Comparison of ENCODE assay signal across 18 cellular contexts in the genomic region with DNA sequence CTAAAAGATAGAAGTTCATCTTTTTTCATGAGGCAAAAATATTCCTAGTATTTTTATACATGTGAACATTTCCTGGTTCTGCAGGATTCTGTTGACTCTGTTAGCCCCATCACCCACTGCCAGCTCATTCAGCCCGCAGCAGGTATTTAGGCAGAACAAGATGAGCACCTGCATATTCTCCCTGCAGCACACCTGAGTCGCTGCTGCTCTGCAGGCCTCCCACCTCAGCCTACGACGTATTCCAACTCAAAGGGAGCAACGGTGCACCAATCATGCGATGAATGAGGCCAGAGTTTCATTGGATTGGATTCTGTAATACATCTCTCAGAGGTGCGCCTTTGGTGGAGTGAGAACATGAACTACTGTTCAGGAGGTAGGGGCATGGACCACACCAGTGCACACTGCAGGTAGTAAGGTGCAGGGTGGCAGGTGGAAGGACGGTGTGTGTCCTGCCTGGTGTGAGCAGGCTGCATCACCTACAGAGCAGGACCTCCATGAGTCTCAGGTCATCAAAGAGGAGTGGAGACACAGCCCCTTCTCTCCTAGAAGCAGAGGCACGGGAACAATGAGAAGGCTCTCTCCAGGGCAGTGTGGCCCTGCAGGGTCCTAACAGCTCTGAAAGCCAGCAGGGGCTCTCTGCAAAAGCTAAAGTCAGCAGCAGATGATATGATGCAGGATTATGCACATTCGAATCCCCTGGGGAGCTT.
"Had no signal": no experiment of that assay in that cellular context is flagged by ENCODE, and none has a peak within 500 bp of the region (broad histone marks: within the 10 kb centered on the region; RNA-seq: fewer than 3 reads in every experiment).

No MANE protein-coding gene starts in this region.

- H3K36me3 Mint-ChIP-seq: activated CD8-positive, alpha-beta memory T cell treated with anti-CD3 and anti-CD28 coated beads, Interleukin-2, amount 10 ng/mL, durations not matched to agents 7 days and 5 days; activated naive CD8-positive, alpha-beta T cell treated with anti-CD3 and anti-CD28 coated beads for 36 hours; memory B cell; naive thymus-derived CD8-positive, alpha-beta T cell had no signal

- H3K27me3 Mint-ChIP-seq: activated CD4-positive, alpha-beta T cell treated with anti-CD3 and anti-CD28 coated beads for 36 hours; activated CD8-positive, alpha-beta memory T cell treated with anti-CD3 and anti-CD28 coated beads, Interleukin-2, amount 10 ng/mL, durations not matched to agents 7 days and 5 days; activated naive CD8-positive, alpha-beta T cell treated with anti-CD3 and anti-CD28 coated beads for 36 hours had no signal

- H3K4me1 Mint-ChIP-seq: activated CD8-positive, alpha-beta memory T cell treated with anti-CD3 and anti-CD28 coated beads, Interleukin-2, amount 10 ng/mL, durations not matched to agents 7 days and 5 days; activated naive CD8-positive, alpha-beta T cell treated with anti-CD3 and anti-CD28 coated beads for 36 hours; memory B cell had no signal

- H3K9me3 Mint-ChIP-seq: activated CD4-positive, alpha-beta memory T cell treated with anti-CD3 and anti-CD28 coated beads, Interleukin-2, amount 10 ng/mL, durations not matched to agents 7 days and 5 days; activated naive CD8-positive, alpha-beta T cell treated with anti-CD3 and anti-CD28 coated beads for 36 hours; effector memory CD8-positive, alpha-beta T cell; memory B cell; T-helper 2 cell treated with Interferon-gamma antibody and Interleukin-4, amounts not matched to agents 5 μg/mL and 100 μg/mL, for 36 hours had no signal

- H3K27ac Mint-ChIP-seq: activated CD4-positive, alpha-beta memory T cell treated with anti-CD3 and anti-CD28 coated beads, Interleukin-2, amount 10 ng/mL, durations not matched to agents 7 days and 5 days; activated CD4-positive, alpha-beta T cell treated with anti-CD3 and anti-CD28 coated beads for 36 hours; activated CD8-positive, alpha-beta memory T cell treated with anti-CD3 and anti-CD28 coated beads, Interleukin-2, amount 10 ng/mL, durations not matched to agents 7 days and 5 days; activated naive CD8-positive, alpha-beta T cell treated with anti-CD3 and anti-CD28 coated beads for 36 hours; effector memory CD8-positive, alpha-beta T cell; memory B cell; naive thymus-derived CD8-positive, alpha-beta T cell; T-helper 2 cell treated with Interferon-gamma antibody and Interleukin-4, amounts not matched to agents 5 μg/mL and 100 μg/mL, for 36 hours had no signal

- H3K4me3 Mint-ChIP-seq: activated CD4-positive, alpha-beta memory T cell treated with anti-CD3 and anti-CD28 coated beads, Interleukin-2, amount 10 ng/mL, durations not matched to agents 7 days and 5 days; activated CD4-positive, alpha-beta T cell treated with anti-CD3 and anti-CD28 coated beads for 36 hours; activated CD8-positive, alpha-beta memory T cell treated with anti-CD3 and anti-CD28 coated beads, Interleukin-2, amount 10 ng/mL, durations not matched to agents 7 days and 5 days; activated naive CD8-positive, alpha-beta T cell treated with anti-CD3 and anti-CD28 coated beads for 36 hours; effector memory CD8-positive, alpha-beta T cell; memory B cell; naive thymus-derived CD8-positive, alpha-beta T cell; T-helper 2 cell treated with Interferon-gamma antibody and Interleukin-4, amounts not matched to agents 5 μg/mL and 100 μg/mL, for 36 hours had no signal

- DNase-seq: activated CD4-positive, alpha-beta memory T cell treated with anti-CD3 and anti-CD28 coated beads, Interleukin-2, amount 10 ng/mL, durations not matched to agents 7 days and 5 days; activated CD4-positive, alpha-beta T cell treated with anti-CD3 and anti-CD28 coated beads for 36 hours; activated CD8-positive, alpha-beta memory T cell treated with anti-CD3 and anti-CD28 coated beads, Interleukin-2, amount 10 ng/mL, durations not matched to agents 7 days and 5 days; activated naive CD8-positive, alpha-beta T cell treated with anti-CD3 and anti-CD28 coated beads for 36 hours; amygdala; dermis blood vessel endothelial cell; effector memory CD8-positive, alpha-beta T cell; naive thymus-derived CD8-positive, alpha-beta T cell; pancreas; right lobe of liver; small intestine; stimulated activated CD4-positive, alpha-beta T cell treated with anti-CD3 and anti-CD28 coated beads, Interleukin-15, amount 100 ng/mL, for 24 hours; stimulated activated CD4-positive, alpha-beta T cell treated with anti-CD3 and anti-CD28 coated beads, Interleukin-2, amount 100 ng/mL, for 48 hours; upper lobe of right lung had no signal

- ATAC-seq: activated CD4-positive, alpha-beta T cell treated with anti-CD3 and anti-CD28 coated beads for 36 hours; activated CD8-positive, alpha-beta memory T cell treated with anti-CD3 and anti-CD28 coated beads, Interleukin-2, amount 10 ng/mL, durations not matched to agents 7 days and 5 days; effector memory CD8-positive, alpha-beta T cell; naive thymus-derived CD8-positive, alpha-beta T cell; pancreas; right lobe of liver; upper lobe of right lung had no signal

- H3K4me3 ChIP-seq: cardiac muscle cell, pancreas, right lobe of liver, thoracic aorta, upper lobe of right lung had no signal
